ENCODE assay signal across 2 cellular contexts in the genomic region with DNA sequence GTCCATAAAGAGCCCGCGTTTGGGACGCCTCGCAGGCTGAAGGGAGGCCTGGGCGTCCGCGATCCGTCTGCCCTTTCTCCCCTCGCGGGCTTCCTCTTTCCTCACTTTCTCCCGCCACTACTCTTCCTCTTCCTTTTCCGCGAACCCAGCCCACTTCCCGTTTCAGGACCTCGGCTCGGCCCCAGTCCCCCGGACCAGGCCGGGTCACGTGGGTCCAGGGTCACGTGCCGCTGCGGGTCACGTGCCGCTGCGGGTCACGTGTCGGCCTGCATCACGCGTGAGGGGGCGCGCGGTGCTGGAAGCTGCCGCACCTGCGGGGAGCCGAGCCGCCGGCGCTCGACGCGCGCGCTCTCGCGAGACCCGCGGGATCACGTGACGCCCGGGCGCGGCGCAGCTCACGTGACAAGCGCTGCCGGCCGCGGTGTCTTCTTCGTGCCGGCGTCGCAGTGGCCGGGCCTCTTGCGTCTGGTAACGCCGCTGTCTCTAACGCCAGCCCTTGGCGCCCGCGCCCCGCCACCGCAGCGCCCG.
TF ChIP-seq lines count a peak whose summit lies in the region.

A gene with protein sequence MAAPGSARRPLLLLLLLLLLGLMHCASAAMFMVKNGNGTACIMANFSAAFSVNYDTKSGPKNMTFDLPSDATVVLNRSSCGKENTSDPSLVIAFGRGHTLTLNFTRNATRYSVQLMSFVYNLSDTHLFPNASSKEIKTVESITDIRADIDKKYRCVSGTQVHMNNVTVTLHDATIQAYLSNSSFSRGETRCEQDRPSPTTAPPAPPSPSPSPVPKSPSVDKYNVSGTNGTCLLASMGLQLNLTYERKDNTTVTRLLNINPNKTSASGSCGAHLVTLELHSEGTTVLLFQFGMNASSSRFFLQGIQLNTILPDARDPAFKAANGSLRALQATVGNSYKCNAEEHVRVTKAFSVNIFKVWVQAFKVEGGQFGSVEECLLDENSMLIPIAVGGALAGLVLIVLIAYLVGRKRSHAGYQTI (plus strand): TSS at position 398 of the 528 bp plus-strand sequence. CDS start 196 bp downstream, outside the sequence.

TF ChIP-seq in HCT116, 20 proteins besides CTCF, POLR2A, EP300 and RAD21 (continued from another document):
- TF ChIP-seq, protein P1, sequence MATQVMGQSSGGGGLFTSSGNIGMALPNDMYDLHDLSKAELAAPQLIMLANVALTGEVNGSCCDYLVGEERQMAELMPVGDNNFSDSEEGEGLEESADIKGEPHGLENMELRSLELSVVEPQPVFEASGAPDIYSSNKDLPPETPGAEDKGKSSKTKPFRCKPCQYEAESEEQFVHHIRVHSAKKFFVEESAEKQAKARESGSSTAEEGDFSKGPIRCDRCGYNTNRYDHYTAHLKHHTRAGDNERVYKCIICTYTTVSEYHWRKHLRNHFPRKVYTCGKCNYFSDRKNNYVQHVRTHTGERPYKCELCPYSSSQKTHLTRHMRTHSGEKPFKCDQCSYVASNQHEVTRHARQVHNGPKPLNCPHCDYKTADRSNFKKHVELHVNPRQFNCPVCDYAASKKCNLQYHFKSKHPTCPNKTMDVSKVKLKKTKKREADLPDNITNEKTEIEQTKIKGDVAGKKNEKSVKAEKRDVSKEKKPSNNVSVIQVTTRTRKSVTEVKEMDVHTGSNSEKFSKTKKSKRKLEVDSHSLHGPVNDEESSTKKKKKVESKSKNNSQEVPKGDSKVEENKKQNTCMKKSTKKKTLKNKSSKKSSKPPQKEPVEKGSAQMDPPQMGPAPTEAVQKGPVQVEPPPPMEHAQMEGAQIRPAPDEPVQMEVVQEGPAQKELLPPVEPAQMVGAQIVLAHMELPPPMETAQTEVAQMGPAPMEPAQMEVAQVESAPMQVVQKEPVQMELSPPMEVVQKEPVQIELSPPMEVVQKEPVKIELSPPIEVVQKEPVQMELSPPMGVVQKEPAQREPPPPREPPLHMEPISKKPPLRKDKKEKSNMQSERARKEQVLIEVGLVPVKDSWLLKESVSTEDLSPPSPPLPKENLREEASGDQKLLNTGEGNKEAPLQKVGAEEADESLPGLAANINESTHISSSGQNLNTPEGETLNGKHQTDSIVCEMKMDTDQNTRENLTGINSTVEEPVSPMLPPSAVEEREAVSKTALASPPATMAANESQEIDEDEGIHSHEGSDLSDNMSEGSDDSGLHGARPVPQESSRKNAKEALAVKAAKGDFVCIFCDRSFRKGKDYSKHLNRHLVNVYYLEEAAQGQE (IDR thresholded peaks at IDR 0.05; ENCODE audit: low read depth) = no peak
- TF ChIP-seq FOSL1 (IDR thresholded peaks at IDR 0.05; ENCODE audit: low read depth) = no peak
- TF ChIP-seq ZNF274 (IDR thresholded peaks at IDR 0.05; ENCODE audit: low read depth, low read length) = no peak
- TF ChIP-seq ELF1 (IDR thresholded peaks at IDR 0.05; ENCODE audit: borderline replicate concordance, low read depth) = no peak
- TF ChIP-seq CEBPB (IDR thresholded peaks at IDR 0.05; ENCODE audit: low read depth) = no peak
- TF ChIP-seq SP1 (IDR thresholded peaks at IDR 0.05; ENCODE audit: low read depth) = no peak
- peak; percentile 70 for TF ChIP-seq TCF7L2 (IDR thresholded peaks at IDR 0.05; ENCODE audit: borderline replicate concordance, extremely low read depth, insufficient read depth, insufficient read length)
- TF ChIP-seq POLR2AphosphoS5 (IDR thresholded peaks at IDR 0.05; ENCODE audit: low read depth, low read length) = peak; percentile 29; the same call in 1 of the 2 replicates
- no peak for TF ChIP-seq JUND (IDR thresholded peaks at IDR 0.05)
- no peak for TF ChIP-seq EZH2phosphoT487 (IDR thresholded peaks at IDR 0.05; ENCODE audit: borderline replicate concordance)
- peak; percentile 49 for TF ChIP-seq YY1 (IDR thresholded peaks at IDR 0.05; ENCODE audit: extremely low read depth, insufficient replicate concordance, low read depth, low read length)
- peak; percentile 91 for TF ChIP-seq ZFX (IDR thresholded peaks at IDR 0.05)
- no peak for TF ChIP-seq EZH2 (IDR thresholded peaks at IDR 0.05)
- TF ChIP-seq, protein P2, sequence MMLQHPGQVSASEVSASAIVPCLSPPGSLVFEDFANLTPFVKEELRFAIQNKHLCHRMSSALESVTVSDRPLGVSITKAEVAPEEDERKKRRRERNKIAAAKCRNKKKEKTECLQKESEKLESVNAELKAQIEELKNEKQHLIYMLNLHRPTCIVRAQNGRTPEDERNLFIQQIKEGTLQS (IDR thresholded peaks at IDR 0.05) = no peak
TF ChIP-seq in HCT116: peak in this region for 5.

TF ChIP-seq in neural cell, 6 proteins besides CTCF, POLR2A, EP300 and RAD21 (continued from another document):
- TF ChIP-seq, protein P1 (IDR thresholded peaks at IDR 0.05; ENCODE audit: borderline replicate concordance) = peak; percentile 49
- TF ChIP-seq EZH2 (IDR thresholded peaks at IDR 0.05; ENCODE audit: borderline replicate concordance, insufficient read depth, low read length, poor library complexity, severe bottlenecking) (no peak), TAF1 (IDR thresholded peaks at IDR 0.05; ENCODE audit: low read depth) (no peak)
TF ChIP-seq in neural cell: peak in this region for 4.
